24 cellular contexts compared by ENCODE assay signal in genomic region chr12:14560904-14561574, GRCh38. TPM values are rescaled to one million over a fixed set of nuclear protein-coding genes. Genes with fewer than 3 reads are reported as not detected.
A peak's percentile ranks its signal among the peaks of the same experiment; 100 is the strongest.
DNase-seq lines count a peak whose midpoint lies in the region; ATAC-seq, FAIRE-seq and TF ChIP-seq lines count a peak whose summit lies in the region.
"Had no signal": no experiment of that assay in that cellular context is flagged by ENCODE, and none has a peak within 500 bp of the region (broad histone marks: within the 10 kb centered on the region; RNA-seq: fewer than 3 reads in every experiment).

No MANE protein-coding gene starts in this region.

- H3K9me3 ChIP-seq in right cardiac atrium (ENCODE audit: control insufficient read depth, low read length) (no peaks in the 10 kb centered on the region), body of pancreas (no peaks in the 10 kb centered on the region), right lobe of liver (no peaks in the 10 kb centered on the region), stomach (no peaks in the 10 kb centered on the region), esophagus squamous epithelium (no peaks in the 10 kb centered on the region), testis (no peaks in the 10 kb centered on the region)

- H3K27me3 ChIP-seq in right cardiac atrium (ENCODE audit: control insufficient read depth, insufficient read depth) (no peaks in the 10 kb centered on the region), body of pancreas (no peaks in the 10 kb centered on the region), right lobe of liver (no peaks in the 10 kb centered on the region), stomach (no peaks in the 10 kb centered on the region), esophagus squamous epithelium (no peaks in the 10 kb centered on the region), testis (no peaks in the 10 kb centered on the region)
- H3K27me3 ChIP-seq: BLaER1 treated with 17β-estradiol and CSF1 and Interleukin-3, amounts not matched to agents 10 nM and 100 nM had no signal

- no peak for TF ChIP-seq EP300 in stomach (IDR thresholded peaks at IDR 0.05)

- DNase-seq in Right ventricle myocardium superior (no peak), right cardiac atrium (no peak), body of pancreas (peak; percentile 34 to 66 (median 48)), right lobe of liver (peak in 1 of 3 donors; percentile 58), stomach (no peak), esophagus squamous epithelium (lab: John Stamatoyannopoulos, UW) (no peak), testis (no peak), D721Med (ENCODE audit: insufficient read length, low spot score) (no peak)
- DNase-seq: Caco-2, DMS79 treated with DMSO at 0.1 percent for 48 hours, GDM1, KG1, NCI-H1092 treated with DMSO at 0.1 percent for 48 hours, NCI-H187, NCI-H2171, NCI-H446 treated with DMSO at 0.1 percent for 48 hours, NCI-H748 treated with DMSO at 0.1 percent for 48 hours, SIG-M5 had no signal

- 43% methylated on average over 6 of the region's 6 CpGs for WGBS in right cardiac atrium
- WGBS in body of pancreas, 2 donors = 16 to 24% methylated on average over 6 of the region's 6 CpGs
- 38% methylated on average over 6 of the region's 6 CpGs for WGBS in right lobe of liver (ENCODE audit: insufficient coverage, low coverage, low lambda C conversion rate, missing lambda C conversion rate)
- 23 to 44% (median 40%) methylated on average over 6 of the region's 6 CpGs for WGBS in stomach, 5 donors
- 65 to 79% methylated on average over 6 of the region's 6 CpGs for WGBS in esophagus squamous epithelium, 2 donors
- 78 to 82% methylated on average over 6 of the region's 6 CpGs for WGBS in testis, 2 donors

- no peaks in the 10 kb centered on the region for H3K36me3 ChIP-seq in body of pancreas (replicated peaks in 1 of 2; ENCODE audit: insufficient read depth in 1 of 2, low read depth in 2 of 2)
- no peaks in the 10 kb centered on the region for H3K36me3 ChIP-seq in right lobe of liver
- H3K36me3 ChIP-seq in stomach = no peaks in the 10 kb centered on the region
- H3K36me3 ChIP-seq in esophagus squamous epithelium = no peaks in the 10 kb centered on the region
- H3K36me3 ChIP-seq in testis (ENCODE audit: low read depth, missing control alignments) = no peaks in the 10 kb centered on the region
- H3K36me3 ChIP-seq: BLaER1 treated with 17β-estradiol and CSF1 and Interleukin-3, amounts not matched to agents 10 nM and 100 nM had no signal

- ATAC-seq in Right ventricle myocardium superior (ENCODE audit: poor library complexity) = peak; percentile 40
- ATAC-seq in right cardiac atrium = no peak
- ATAC-seq in body of pancreas = peak; percentile 75
- peak; percentile 77 to 96 (median 86) for ATAC-seq in right lobe of liver
- ATAC-seq: Panc1 had no signal

- no peak for FAIRE-seq in D721Med (lab: Jason Lieb, UNC)
- FAIRE-seq: H54 had no signal

- no peak for TF ChIP-seq POLR2A in body of pancreas (IDR thresholded peaks at IDR 0.05)
- no peak for TF ChIP-seq POLR2A in right lobe of liver (IDR thresholded peaks at IDR 0.05)
- TF ChIP-seq POLR2A in stomach (IDR thresholded peaks at IDR 0.05) = no peak
- no peak for TF ChIP-seq POLR2A in esophagus squamous epithelium (IDR thresholded peaks at IDR 0.05)
- no peak for TF ChIP-seq POLR2A in testis (IDR thresholded peaks at IDR 0.05)

- intact Hi-C loops in Right ventricle myocardium superior (cut with DNase I) = no loop called here
- intact Hi-C loops in right cardiac atrium (cut with DNase I) = no loop called here
- intact Hi-C loops in body of pancreas (cut with DNase I) = no loop called here
- intact Hi-C loops in right lobe of liver (cut with DNase I) = no loop called here
- intact Hi-C loops in stomach (cut with DNase I; ENCODE audit: low total_unique reads) = no loop called here
- intact Hi-C loops in esophagus squamous epithelium (cut with DNase I) = no loop called here
- intact Hi-C loops in testis (cut with DNase I; ENCODE audit: low total_unique reads) = no loop called here

- no peaks in the 10 kb centered on the region for H3K4me1 ChIP-seq in right cardiac atrium (ENCODE audit: control insufficient read depth, insufficient read depth, low read length)
- H3K4me1 ChIP-seq in body of pancreas = peaks cover 56% of the 10 kb centered on the region
- peaks cover 0 to 2% (median 0%) of the 10 kb centered on the region in 4 donors for H3K4me1 ChIP-seq in right lobe of liver
- peaks cover 0 to 58% (median 27%) of the 10 kb centered on the region in 4 donors for H3K4me1 ChIP-seq in stomach
- peaks cover 0 to 34% (median 0%) of the 10 kb centered on the region in 3 donors for H3K4me1 ChIP-seq in esophagus squamous epithelium
- H3K4me1 ChIP-seq in testis = no peaks in the 10 kb centered on the region

- H3K4me3 ChIP-seq in right cardiac atrium (ENCODE audit: low read length) (no peak overlapping the region), body of pancreas (no peak overlapping the region), right lobe of liver (no peak overlapping the region), stomach (no peak overlapping the region), esophagus squamous epithelium (no peak overlapping the region), testis (no peak overlapping the region)
- H3K4me3 ChIP-seq: BLaER1 treated with 17β-estradiol and CSF1 and Interleukin-3, amounts not matched to agents 10 nM and 100 nM had no signal

- H3K27ac ChIP-seq in right cardiac atrium (ENCODE audit: low read length) (no peak overlapping the region), body of pancreas (peak overlapping the region; percentile 70 to 88 (median 76)), right lobe of liver (peak overlapping the region in 1 of 3 donors; percentile 0), stomach (peak overlapping the region; percentile 35 to 83 (median 60)), esophagus squamous epithelium (no peak overlapping the region), testis (no peak overlapping the region)
- H3K27ac ChIP-seq: BLaER1 treated with 17β-estradiol and CSF1 and Interleukin-3, amounts not matched to agents 10 nM and 100 nM; HL-60 had no signal

- TF ChIP-seq CTCF in body of pancreas (IDR thresholded peaks at IDR 0.05) = no peak
- no peak for TF ChIP-seq CTCF in right lobe of liver (IDR thresholded peaks at IDR 0.05)
- no peak for TF ChIP-seq CTCF in stomach (IDR thresholded peaks at IDR 0.05)
- no peak for TF ChIP-seq CTCF in esophagus squamous epithelium (IDR thresholded peaks at IDR 0.05)
- no peak for TF ChIP-seq CTCF in testis (IDR thresholded peaks at IDR 0.05)
- TF ChIP-seq CTCF in D721Med (IDR thresholded peaks at IDR 0.05; ENCODE audit: insufficient read depth, missing control alignments) = no peak

RNA-seq across cellular contexts. Expression of gene PLBD1, which starts 6.6 kb away (rescaled TPM):
- total RNA-seq in Right ventricle myocardium superior = 23.8 TPM
- 10 to 100 TPM; 22.1 to 30.9 (median 23.9) TPM for total RNA-seq in right cardiac atrium
- polyA plus RNA-seq in right cardiac atrium = 12.7 TPM
- total RNA-seq in body of pancreas = 10 to 100 TPM in 1 of 2 donors, 1 to 10 TPM in 1; 4.6 to 14.5 TPM
- 1 to 10 TPM; 1.7 to 7.2 (median 3.5) TPM for total RNA-seq in right lobe of liver
- 10 to 100 TPM in 2 of 5 donors, under 1 TPM in 1, not detected in 2; 0.87 to 38.2 (median 23.5) TPM for total RNA-seq in stomach
- polyA plus RNA-seq in stomach = 1 to 10 TPM; 4.7 to 9.5 (median 7.2) TPM
- 10 to 100 TPM; 32.4 to 71.8 (median 56.5) TPM for total RNA-seq in esophagus squamous epithelium
- 10 to 100 TPM in 1 of 2 donors, 1 to 10 TPM in 1; 9.3 to 10.7 TPM for total RNA-seq in testis
- polyA plus RNA-seq in testis (ENCODE audit: insufficient read depth, low read depth, low replicate concordance) = 18.5 TPM
- total RNA-seq: A172, MCF 10A had no signal

Comparison
In these comparisons a context has a peak if more than half of its experiments do, and no peak if none do; other contexts are left out.
1. ATAC-seq: peak in Right ventricle myocardium superior (single experiment), body of pancreas (single experiment) and right lobe of liver (4 of 4); none in right cardiac atrium (0 of 2).
2. DNase-seq: peak in body of pancreas (4 of 4); none in Right ventricle myocardium superior (single experiment), right cardiac atrium (0 of 3), stomach (single experiment), esophagus squamous epithelium (single experiment), testis (single experiment) and D721Med (single experiment).
3. H3K27ac ChIP-seq: peak in body of pancreas (4 of 4) and stomach (5 of 5); none in right cardiac atrium (single experiment), esophagus squamous epithelium (0 of 4) and testis (0 of 2).